17 cellular contexts compared by ENCODE assay signal in genomic region chr19:46622118-46622446, GRCh38. TPM values are rescaled to one million over a fixed set of nuclear protein-coding genes. Genes with fewer than 3 reads are reported as not detected.
DNase-seq lines count a peak whose midpoint lies in the region; ATAC-seq and TF ChIP-seq lines count a peak whose summit lies in the region.
"Had no signal": no experiment of that assay in that cellular context is flagged by ENCODE, and none has a peak within 500 bp of the region (broad histone marks: within the 10 kb centered on the region; RNA-seq: fewer than 3 reads in every experiment).

No MANE protein-coding gene starts in this region.

- H3K4me1 Mint-ChIP-seq in activated naive CD8-positive, alpha-beta T cell treated with anti-CD3 and anti-CD28 coated beads, Interleukin-2, amount 10 ng/mL, durations not matched to agents 7 days and 5 days = peaks cover 51% of the 10 kb centered on the region
- peaks cover 63 to 87% (median 78%) of the 10 kb centered on the region in 3 donors for H3K4me1 Mint-ChIP-seq in naive B cell

- DNase-seq in AG10803 (ENCODE audit: low read depth) (no peak), naive B cell (no peak), OCI-M1 (lab: John Stamatoyannopoulos, UW) (no peak), iPS-NIHi11 (ENCODE audit: low spot score) (no peak), prostate gland (ENCODE audit: low spot score) (no peak)
- DNase-seq in activated naive CD8-positive, alpha-beta T cell treated with anti-CD3 and anti-CD28 coated beads, Interleukin-2, amount 10 ng/mL, durations not matched to agents 7 days and 5 days = no peak
- DNase-seq: Calu3, kidney, NCI-H1048, NCI-H345, PC-9, testis had no signal

- H3K27ac ChIP-seq in BLaER1 treated with 17β-estradiol and CSF1 and Interleukin-3, amounts not matched to agents 10 nM and 100 nM = peak overlapping the region in 7 of 11 experiments; percentile 25 to 79 (median 64); a peak in 9 of 22 replicates
- no peak overlapping the region for H3K27ac ChIP-seq in prostate gland
- H3K27ac ChIP-seq: PC-9, testis had no signal

- no peak for TF ChIP-seq CTCF in AG10803 (conservative IDR thresholded peaks at IDR 0.05; ENCODE audit: low read length)
- no peak for TF ChIP-seq CTCF in prostate gland (IDR thresholded peaks at IDR 0.05)

- intact Hi-C loops in prostate gland (cut with DNase I) = no loop called here

- no peaks in the 10 kb centered on the region for H3K9me3 ChIP-seq in BLaER1 treated with 17β-estradiol and CSF1 and Interleukin-3, amounts not matched to agents 10 nM and 100 nM (replicated peaks in 1 of 11)
- H3K9me3 ChIP-seq in prostate gland = no peaks in the 10 kb centered on the region
- H3K9me3 ChIP-seq: gastroesophageal sphincter, HAP-1, testis had no signal

- H3K4me3 ChIP-seq in AG10803 (ENCODE audit: low read length) = peak overlapping the region; percentile 42
- peak overlapping the region in 4 of 10 experiments; percentile 46 to 68 (median 56); a peak in 7 of 20 replicates for H3K4me3 ChIP-seq in BLaER1 treated with 17β-estradiol and CSF1 and Interleukin-3, amounts not matched to agents 10 nM and 100 nM
- no peak overlapping the region for H3K4me3 ChIP-seq in prostate gland
- H3K4me3 ChIP-seq: HAP-1, PC-9, testis had no signal

- 56% methylated on average over 7 of the region's 7 CpGs for WGBS in prostate gland

- H3K27ac Mint-ChIP-seq in activated naive CD8-positive, alpha-beta T cell treated with anti-CD3 and anti-CD28 coated beads, Interleukin-2, amount 10 ng/mL, durations not matched to agents 7 days and 5 days = peak overlapping the region; percentile 93
- H3K27ac Mint-ChIP-seq in naive B cell = peak overlapping the region; percentile 67 to 100 (median 93)

- peak overlapping the region in 7 of 11 experiments; percentile 31 to 77 (median 56); a peak in 13 of 22 replicates for H3K9ac ChIP-seq in BLaER1 treated with 17β-estradiol and CSF1 and Interleukin-3, amounts not matched to agents 10 nM and 100 nM

- POLR2A ChIA-PET in activated naive CD8-positive, alpha-beta T cell treated with anti-CD3 and anti-CD28 coated beads, Interleukin-2, amount 10 ng/mL, durations not matched to agents 7 days and 5 days (lab: Charles Lee) = interaction anchor here (0.5 to 5.7 kb wide), 6 partner anchors 9 to 275 kb away, joined by 3 to 36 read pairs (median 6); no protein-coding TSS in a partner anchor

- TF ChIP-seq POLR2A in prostate gland (IDR thresholded peaks at IDR 0.05) = no peak

- peaks cover 2% of the 10 kb centered on the region for H3K36me3 Mint-ChIP-seq in activated naive CD8-positive, alpha-beta T cell treated with anti-CD3 and anti-CD28 coated beads, Interleukin-2, amount 10 ng/mL, durations not matched to agents 7 days and 5 days
- H3K36me3 Mint-ChIP-seq in naive B cell = no peaks in the 10 kb centered on the region

- H3K9me3 Mint-ChIP-seq in activated naive CD8-positive, alpha-beta T cell treated with anti-CD3 and anti-CD28 coated beads, Interleukin-2, amount 10 ng/mL, durations not matched to agents 7 days and 5 days = no peaks in the 10 kb centered on the region
- H3K9me3 Mint-ChIP-seq in naive B cell = no peaks in the 10 kb centered on the region

- no peaks in the 10 kb centered on the region for H3K27me3 Mint-ChIP-seq in activated naive CD8-positive, alpha-beta T cell treated with anti-CD3 and anti-CD28 coated beads, Interleukin-2, amount 10 ng/mL, durations not matched to agents 7 days and 5 days
- no peaks in the 10 kb centered on the region for H3K27me3 Mint-ChIP-seq in naive B cell

- ATAC-seq in activated naive CD8-positive, alpha-beta T cell treated with anti-CD3 and anti-CD28 coated beads, Interleukin-2, amount 10 ng/mL, durations not matched to agents 7 days and 5 days (ENCODE audit: low read depth) = no peak
- ATAC-seq in naive B cell (ENCODE audit: low read depth in 2 of 2) (no peak), HG02678 (IDR thresholded peaks at IDR 0.05; ENCODE audit: unreplicated experiment) (no peak)
- ATAC-seq: gastroesophageal sphincter had no signal

- no peaks in the 10 kb centered on the region for H3K27me3 ChIP-seq in BLaER1 treated with 17β-estradiol and CSF1 and Interleukin-3, amounts not matched to agents 10 nM and 100 nM
- H3K27me3 ChIP-seq in prostate gland (replicated peaks; ENCODE audit: insufficient read depth) = no peaks in the 10 kb centered on the region
- H3K27me3 ChIP-seq: gastroesophageal sphincter, testis had no signal

- peaks cover 87 to 100% (median 96%) of the 10 kb centered on the region in 10 experiments for H3K4me1 ChIP-seq in BLaER1 treated with 17β-estradiol and CSF1 and Interleukin-3, amounts not matched to agents 10 nM and 100 nM
- H3K4me1 ChIP-seq in prostate gland (replicated peaks) = no peaks in the 10 kb centered on the region

- H3K4me3 Mint-ChIP-seq in activated naive CD8-positive, alpha-beta T cell treated with anti-CD3 and anti-CD28 coated beads, Interleukin-2, amount 10 ng/mL, durations not matched to agents 7 days and 5 days = peak overlapping the region; percentile 78
- H3K4me3 Mint-ChIP-seq in naive B cell = peak overlapping the region in 7 of 8 donors; percentile 6 to 82 (median 71)

- H3K4me2 ChIP-seq in BLaER1 treated with 17β-estradiol and CSF1 and Interleukin-3, amounts not matched to agents 10 nM and 100 nM = peak overlapping the region in 10 of 11 experiments; percentile 60 to 100 (median 92); a peak in 17 of 22 replicates
- H3K4me2 ChIP-seq: PC-9 had no signal

- H4K20me1 ChIP-seq in BLaER1 treated with 17β-estradiol and CSF1 and Interleukin-3, amounts not matched to agents 10 nM and 100 nM = peaks cover 0 to 6% (median 0%) of the 10 kb centered on the region in 11 experiments; a peak in 2 of 22 replicates

- H3K36me3 ChIP-seq in BLaER1 treated with 17β-estradiol and CSF1 and Interleukin-3, amounts not matched to agents 10 nM and 100 nM = peaks cover 0 to 16% (median 0%) of the 10 kb centered on the region in 11 experiments; a peak in 4 of 22 replicates
- no peaks in the 10 kb centered on the region for H3K36me3 ChIP-seq in prostate gland
- H3K36me3 ChIP-seq: gastroesophageal sphincter, HAP-1 had no signal

RNA-seq across cellular contexts. Expression of gene PTGIR, which starts 2.8 kb away (rescaled TPM):
- total RNA-seq in activated naive CD8-positive, alpha-beta T cell treated with anti-CD3 and anti-CD28 coated beads, Interleukin-2, amount 10 ng/mL, durations not matched to agents 7 days and 5 days = 1 to 10 TPM; 8.0 to 8.5 TPM
- polyA plus RNA-seq in naive B cell (ENCODE audit: low read depth in 6 of 6) = 1 to 10 TPM in 5 of 6 donors, not detected in 1; 1.3 to 4.5 (median 1.9) TPM
- total RNA-seq in prostate gland = 1 to 10 TPM in 1 of 2 donors, not detected in 1; 2.2 TPM
- total RNA-seq: Calu3 had no signal

RNA-seq across cellular contexts. Expression of gene GNG8, which starts 13.9 kb away (rescaled TPM):
- 1 to 10 TPM in 1 of 2 experiments, not detected in 1; 2.4 TPM for total RNA-seq in activated naive CD8-positive, alpha-beta T cell treated with anti-CD3 and anti-CD28 coated beads, Interleukin-2, amount 10 ng/mL, durations not matched to agents 7 days and 5 days
- polyA plus RNA-seq in naive B cell (ENCODE audit: low read depth in 6 of 6) = 10 to 100 TPM in 2 of 6 donors, not detected in 4; 14.1 to 16.1 TPM
- not detected for total RNA-seq in prostate gland
- total RNA-seq: Calu3, gastroesophageal sphincter, kidney, myocyte, PC-9, testis had no signal

RNA-seq across cellular contexts. Expression of gene CALM3, which starts 21.0 kb away (rescaled TPM):
- total RNA-seq in activated naive CD8-positive, alpha-beta T cell treated with anti-CD3 and anti-CD28 coated beads, Interleukin-2, amount 10 ng/mL, durations not matched to agents 7 days and 5 days = 100 to 1,000 TPM; 485 to 503 TPM
- polyA plus RNA-seq in naive B cell (ENCODE audit: low read depth in 6 of 6) = 100 to 1,000 TPM; 106 to 118 (median 112) TPM
- total RNA-seq in prostate gland = 100 to 1,000 TPM; 166 to 171 TPM

RNA-seq across cellular contexts. Expression of gene DACT3, which starts 38.9 kb away (rescaled TPM):
- total RNA-seq in activated naive CD8-positive, alpha-beta T cell treated with anti-CD3 and anti-CD28 coated beads, Interleukin-2, amount 10 ng/mL, durations not matched to agents 7 days and 5 days = under 1 TPM; 0.42 to 0.48 TPM
- under 1 TPM in 2 of 6 donors, not detected in 4; 0.11 to 0.30 TPM for polyA plus RNA-seq in naive B cell (ENCODE audit: low read depth in 6 of 6)
- total RNA-seq in prostate gland = 10 to 100 TPM in 1 of 2 donors, 1 to 10 TPM in 1; 8.6 to 28.1 TPM
- total RNA-seq: Calu3 had no signal

Comparison
In these comparisons a context has a peak if more than half of its experiments do, and no peak if none do; other contexts are left out.
1. H3K27ac ChIP-seq: peak in BLaER1 treated with 17β-estradiol and CSF1 and Interleukin-3, amounts not matched to agents 10 nM and 100 nM (7 of 11); none in prostate gland (0 of 2).